17 cellular contexts compared by ENCODE assay signal in genomic region chr16:88339926-88340754, GRCh38. TPM values are rescaled to one million over a fixed set of nuclear protein-coding genes. Genes with fewer than 3 reads are reported as not detected.
A peak's percentile ranks its signal among the peaks of the same experiment; 100 is the strongest.
DNase-seq lines count a peak whose midpoint lies in the region; ATAC-seq and TF ChIP-seq lines count a peak whose summit lies in the region.
"Had no signal": no experiment of that assay in that cellular context is flagged by ENCODE, and none has a peak within 500 bp of the region (broad histone marks: within the 10 kb centered on the region; RNA-seq: fewer than 3 reads in every experiment).

No MANE protein-coding gene starts in this region.

- H2BK5ac ChIP-seq in mesenchymal stem cell (ENCODE audit: low read depth, low read length, poor library complexity, severe bottlenecking): no peak overlapping the region

- DNase-seq in NCI-H146 (lab: John Stamatoyannopoulos, UW) (peak; percentile 11), NCI-H146 treated with DMSO at 0.1 percent for 48 hours (lab: John Stamatoyannopoulos, UW; ENCODE audit: unreplicated experiment) (no peak), HT-29 (ENCODE audit: low spot score) (peak; percentile 77), Peyer's patch (peak in 2 of 3 donors; percentile 76 to 77), mesenchymal stem cell (no peak), T-helper 17 cell (no peak), midbrain (lab: John Stamatoyannopoulos, UW) (no peak)
- DNase-seq: activated CD4-positive, alpha-beta T cell treated with anti-CD3 and anti-CD28 coated beads, Interleukin-2, amount 50 U/mL, for 48 hours; cortex of kidney; left ventricle myocardium superior; NCI-H1436; NCI-H524 treated with DMSO at 0.1 percent for 48 hours; OCI-M1; spleen had no signal

- no peaks in the 10 kb centered on the region for H3K36me3 ChIP-seq in Peyer's patch
- H3K36me3 ChIP-seq in mesenchymal stem cell (ENCODE audit: control insufficient read depth in 1 of 2, insufficient read depth in 2 of 2, low read depth in 1 of 2, low read length in 2 of 2): no peaks in the 10 kb centered on the region
- H3K36me3 ChIP-seq: breast epithelium, SJSA1, spleen had no signal

- no peaks in the 10 kb centered on the region for H3K79me1 ChIP-seq in mesenchymal stem cell (replicated peaks; ENCODE audit: low read length, poor library complexity, severe bottlenecking)

- H2BK120ac ChIP-seq in mesenchymal stem cell (ENCODE audit: low read depth, low read length): no peak overlapping the region

- WGBS in mesenchymal stem cell: 78% methylated on average over 20 of the region's 20 CpGs

- no peak overlapping the region for H3K23ac ChIP-seq in mesenchymal stem cell (ENCODE audit: low read length in 2 of 2)

- peak overlapping the region in 1 of 2 experiments; percentile 11 for H3K18ac ChIP-seq in mesenchymal stem cell (ENCODE audit: low read depth in 1 of 2, low read length in 2 of 2)

- no peak overlapping the region for H2BK15ac ChIP-seq in mesenchymal stem cell (ENCODE audit: low read depth, poor library complexity, severe bottlenecking)

- H3K4me2 ChIP-seq in mesenchymal stem cell (ENCODE audit: low read length, poor library complexity, severe bottlenecking): no peak overlapping the region

- TF ChIP-seq POLR2A in Peyer's patch (IDR thresholded peaks at IDR 0.05): no peak

- H3K4me3 ChIP-seq in Peyer's patch (no peak overlapping the region), mesenchymal stem cell (ENCODE audit: insufficient read depth in 1 of 2, low read depth in 1 of 2, low read length in 2 of 2) (no peak overlapping the region)
- H3K4me3 ChIP-seq: breast epithelium, SJSA1, spleen had no signal

- H3K27ac ChIP-seq in Peyer's patch (peak overlapping the region in 2 of 4 donors; percentile 40 to 85), mesenchymal stem cell (ENCODE audit: low read length, poor library complexity, severe bottlenecking) (no peak overlapping the region)
- H3K27ac ChIP-seq: breast epithelium, SJSA1, spleen had no signal

- no peak overlapping the region for H3K4ac ChIP-seq in mesenchymal stem cell (ENCODE audit: low read depth in 1 of 2, low read length in 2 of 2)

- H2AFZ ChIP-seq in mesenchymal stem cell (ENCODE audit: low read depth, low read length): no peak overlapping the region

- no peak overlapping the region for H3K27ac Mint-ChIP-seq in T-helper 17 cell

- no peak for TF ChIP-seq CTCF in Peyer's patch (IDR thresholded peaks at IDR 0.05)

- H3K4me3 Mint-ChIP-seq in T-helper 17 cell: no peak overlapping the region

- H3K4me1 ChIP-seq in Peyer's patch (no peaks in the 10 kb centered on the region), mesenchymal stem cell (ENCODE audit: control insufficient read depth, insufficient read depth, low read depth, low read length) (peaks cover 14% of the 10 kb centered on the region)
- H3K4me1 ChIP-seq: breast epithelium, SJSA1, spleen had no signal

- peak overlapping the region in 1 of 2 experiments; percentile 51 for H3K14ac ChIP-seq in mesenchymal stem cell (ENCODE audit: low read length in 2 of 2)

- peak overlapping the region in 1 of 2 experiments; percentile 31 for H2BK12ac ChIP-seq in mesenchymal stem cell (ENCODE audit: low read length in 2 of 2)

- no peaks in the 10 kb centered on the region for H3K36me3 Mint-ChIP-seq in T-helper 17 cell (ENCODE audit: low read depth)

- H3K27me3 ChIP-seq in Peyer's patch (no peaks in the 10 kb centered on the region), mesenchymal stem cell (ENCODE audit: control insufficient read depth in 1 of 2, insufficient read depth in 1 of 2, low read length in 2 of 2) (peaks cover 0 to 3% of the 10 kb centered on the region in 2 experiments)
- H3K27me3 ChIP-seq: breast epithelium, SJSA1 had no signal

- H3K27me3 Mint-ChIP-seq in T-helper 17 cell: peaks cover 10% of the 10 kb centered on the region

- no peak for ATAC-seq in T-helper 17 cell
- ATAC-seq in GM21423 (IDR thresholded peaks at IDR 0.05; ENCODE audit: unreplicated experiment): no peak
- ATAC-seq: left ventricle myocardium superior had no signal

- H3K9ac ChIP-seq in mesenchymal stem cell (ENCODE audit: low read length): no peak overlapping the region

- H3K9me3 ChIP-seq in Peyer's patch: no peaks in the 10 kb centered on the region
- H3K9me3 ChIP-seq in mesenchymal stem cell (ENCODE audit: control insufficient read depth, low read length): peaks cover 11% of the 10 kb centered on the region
- no peaks in the 10 kb centered on the region for H3K9me3 ChIP-seq in T-helper 17 cell (ENCODE audit: control insufficient read depth, low read length, poor library complexity, severe bottlenecking)

- no peak overlapping the region for H4K8ac ChIP-seq in mesenchymal stem cell (ENCODE audit: low read length)

- H3K4me1 Mint-ChIP-seq in T-helper 17 cell: no peaks in the 10 kb centered on the region

- H4K91ac ChIP-seq in mesenchymal stem cell (ENCODE audit: low read length): peak overlapping the region; percentile 40

- no peak overlapping the region for H2AK5ac ChIP-seq in mesenchymal stem cell (ENCODE audit: low read length, severe bottlenecking)

RNA-seq across cellular contexts. Expression of gene ZNF469, which starts 42.6 kb away (rescaled TPM):
- total RNA-seq in HT-29 (2014; rRNA removed; shearing (Covaris generic)): 0.29 and 0.33 TPM in 2 replicates
- 1 to 10 TPM in 1 of 4 donors, under 1 TPM in 3; 0.18 to 1.7 (median 0.64) TPM for total RNA-seq in Peyer's patch
- 11.1 TPM for polyA plus RNA-seq in mesenchymal stem cell (2013, experiment 1 of 2)
- 10.4 TPM for polyA plus RNA-seq in mesenchymal stem cell (2013, experiment 2 of 2)
- under 1 TPM; 0.32 to 0.55 TPM for total RNA-seq in T-helper 17 cell

Comparison
In these comparisons a context has a peak if more than half of its experiments do, and no peak if none do; other contexts are left out.
1. DNase-seq: peak in NCI-H146 (single experiment), HT-29 (single experiment) and Peyer's patch (2 of 3); none in NCI-H146 treated with DMSO at 0.1 percent for 48 hours (single experiment), mesenchymal stem cell (single experiment), T-helper 17 cell (0 of 3) and midbrain (single experiment).